Comparison of ENCODE assay signal across 21 cellular contexts in the genomic region with DNA sequence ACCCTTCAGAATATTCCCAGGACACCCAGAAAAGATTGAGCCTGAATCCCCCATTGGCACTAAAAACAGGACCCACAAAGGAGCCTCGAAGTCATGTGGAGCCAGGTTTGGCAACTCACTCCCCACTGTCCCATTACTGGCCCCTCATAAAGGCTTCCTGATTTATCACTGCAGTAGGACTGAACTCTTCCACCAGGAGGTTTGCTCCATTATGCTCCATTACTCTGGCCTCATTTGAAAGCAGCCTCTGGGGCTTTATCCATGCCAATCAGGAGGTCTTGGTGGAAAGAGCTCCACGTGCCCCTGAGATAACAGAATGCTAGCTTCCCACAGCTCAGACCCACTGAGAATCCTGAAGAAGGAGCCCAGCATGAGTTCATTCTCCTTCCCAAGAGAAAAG.
"Had no signal": no experiment of that assay in that cellular context is flagged by ENCODE, and none has a peak within 500 bp of the region (broad histone marks: within the 10 kb centered on the region; RNA-seq: fewer than 3 reads in every experiment).

No MANE protein-coding gene starts in this region.

- H3K9me3 Mint-ChIP-seq: activated naive CD4-positive, alpha-beta T cell treated with anti-CD3 and anti-CD28 coated beads, Interleukin-2, amount 50 U/mL, for 24 hours; activated T-cell treated with anti-CD3 and anti-CD28 coated beads, Interleukin-2, amount 50 U/mL, for 72 hours; nephron progenitor cell had no signal

- FAIRE-seq: colon, keratinocyte, urothelium cell line had no signal

- H3K27ac Mint-ChIP-seq: activated naive CD4-positive, alpha-beta T cell treated with anti-CD3 and anti-CD28 coated beads, Interleukin-2, amount 50 U/mL, for 24 hours; activated T-cell treated with anti-CD3 and anti-CD28 coated beads, Interleukin-2, amount 50 U/mL, for 72 hours; progenitor cell of endocrine pancreas had no signal

- H3K36me3 ChIP-seq: right atrium auricular region, tibial nerve had no signal

- H3K4me3 Mint-ChIP-seq: activated naive CD4-positive, alpha-beta T cell treated with anti-CD3 and anti-CD28 coated beads, Interleukin-2, amount 50 U/mL, for 24 hours; activated T-cell treated with anti-CD3 and anti-CD28 coated beads, Interleukin-2, amount 50 U/mL, for 72 hours had no signal

- H3K27me3 Mint-ChIP-seq: activated naive CD4-positive, alpha-beta T cell treated with anti-CD3 and anti-CD28 coated beads, Interleukin-2, amount 50 U/mL, for 24 hours; progenitor cell of endocrine pancreas had no signal

- H3K27ac ChIP-seq: dorsolateral prefrontal cortex, foreskin keratinocyte, tibial nerve had no signal

- H3K9me3 ChIP-seq: right atrium auricular region, tibial nerve had no signal

- DNase-seq: activated CD4-positive, alpha-beta T cell treated with anti-CD3 and anti-CD28 coated beads, Interleukin-2, amount 50 U/mL, for 1 hour; activated CD4-positive, CD25-positive, alpha-beta regulatory T cell treated with anti-CD3 and anti-CD28 coated beads, Interleukin-2, amount 50 U/mL, for 72 hours; activated CD8-positive, alpha-beta memory T cell treated with anti-CD3 and anti-CD28 coated beads, Interleukin-2, amount 50 U/mL, for 48 hours; activated gamma-delta T cell; activated T-cell treated with anti-CD3 and anti-CD28 coated beads, Interleukin-2, amount 50 U/mL, for 72 hours; caudate nucleus; dorsolateral prefrontal cortex; foreskin keratinocyte; nephron progenitor cell; stimulated activated CD4-positive, alpha-beta T cell treated with anti-CD3 and anti-CD28 coated beads, Interleukin-2, amount 100 ng/mL, for 24 hours; stimulated activated naive CD4-positive, alpha-beta T cell treated with Interleukin-2 at 50 U/mL for 16 hours; substantia nigra had no signal

- ATAC-seq: activated T-cell treated with anti-CD3 and anti-CD28 coated beads, Interleukin-2, amount 50 U/mL, for 72 hours; foreskin keratinocyte; left lobe of liver had no signal

- H3K27me3 ChIP-seq: dorsolateral prefrontal cortex, foreskin keratinocyte, right atrium auricular region, tibial nerve had no signal

- H3K4me3 ChIP-seq: dorsolateral prefrontal cortex, lung, right atrium auricular region, tibial nerve had no signal
